ENCODE assay signal across 30 cellular contexts in genomic region chr16:27984121-27984520, GRCh38.
"Had no signal": no experiment of that assay in that cellular context is flagged by ENCODE, and none has a peak within 500 bp of the region (broad histone marks: within the 10 kb centered on the region; RNA-seq: fewer than 3 reads in every experiment).

No MANE protein-coding gene starts in this region.

- H3K27me3 Mint-ChIP-seq: activated CD4-positive, alpha-beta memory T cell treated with anti-CD3 and anti-CD28 coated beads for 36 hours; activated CD4-positive, alpha-beta T cell treated with anti-CD3 and anti-CD28 coated beads, Interleukin-2, amount 10 ng/mL, durations not matched to agents 24 days and 14 days; activated T-helper 17 cell treated with anti-CD3 and anti-CD28 coated beads, Interleukin-2, amount 50 U/mL, for 72 hours had no signal

- H3K27ac ChIP-seq: ascending aorta, breast epithelium, cardiac muscle cell, esophagus muscularis mucosa, foreskin keratinocyte, gastroesophageal sphincter, WERI-Rb-1 had no signal

- H3K36me3 Mint-ChIP-seq: activated CD4-positive, alpha-beta memory T cell treated with anti-CD3 and anti-CD28 coated beads for 36 hours; activated naive CD4-positive, alpha-beta T cell treated with anti-CD3 and anti-CD28 coated beads, Interleukin-2, amount 10 ng/mL, durations not matched to agents 7 days and 5 days; activated naive CD4-positive, alpha-beta T cell treated with anti-CD3 and anti-CD28 coated beads, Interleukin-2, amount 50 U/mL, for 72 hours; activated naive CD8-positive, alpha-beta T cell treated with anti-CD3 and anti-CD28 coated beads, Interleukin-2, amount 10 ng/mL, durations not matched to agents 7 days and 5 days; brain had no signal

- DNase-seq: activated B cell treated with CpG ODN at 0.5 μM for 24 hours; activated CD4-positive, alpha-beta memory T cell treated with anti-CD3 and anti-CD28 coated beads for 36 hours; activated CD4-positive, alpha-beta T cell treated with anti-CD3 and anti-CD28 coated beads, Interleukin-2, amount 10 ng/mL, durations not matched to agents 24 days and 14 days; activated CD8-positive, alpha-beta T cell treated with anti-CD3 and anti-CD28 coated beads, Interleukin-2, amount 10 ng/mL, durations not matched to agents 7 days and 5 days; activated gamma-delta T cell; activated naive CD4-positive, alpha-beta T cell; activated naive CD4-positive, alpha-beta T cell treated with anti-CD3 and anti-CD28 coated beads, Interleukin-2, amount 10 ng/mL, durations not matched to agents 7 days and 5 days; activated naive CD8-positive, alpha-beta T cell treated with anti-CD3 and anti-CD28 coated beads, Interleukin-2, amount 10 ng/mL, durations not matched to agents 7 days and 5 days; activated T-cell treated with anti-CD3 and anti-CD28 coated beads, Interleukin-2, amount 50 U/mL, for 4 hours; cortex of kidney; dermis blood vessel endothelial cell; effector CD4-positive, alpha-beta T cell; effector memory CD8-positive, alpha-beta T cell; erythroblast; foreskin keratinocyte; T-helper 1 cell; T-helper 17 cell; T1000; WERI-Rb-1 had no signal

- ATAC-seq: activated CD4-positive, CD25-positive, alpha-beta regulatory T cell treated with anti-CD3 and anti-CD28 coated beads, Interleukin-2, amount 50 U/mL, for 24 hours; activated CD8-positive, alpha-beta T cell treated with anti-CD3 and anti-CD28 coated beads, Interleukin-2, amount 10 ng/mL, durations not matched to agents 7 days and 5 days; activated naive CD4-positive, alpha-beta T cell treated with anti-CD3 and anti-CD28 coated beads, Interleukin-2, amount 50 U/mL, for 72 hours; activated T-cell treated with anti-CD3 and anti-CD28 coated beads, Interleukin-2, amount 50 U/mL, for 4 hours; activated T-helper 17 cell treated with anti-CD3 and anti-CD28 coated beads, Interleukin-2, amount 50 U/mL, for 72 hours; effector memory CD8-positive, alpha-beta T cell; foreskin keratinocyte; gastroesophageal sphincter; T-helper 17 cell had no signal

- H3K4me1 Mint-ChIP-seq: activated B cell treated with CpG ODN at 0.5 μM for 24 hours; activated CD4-positive, alpha-beta T cell treated with anti-CD3 and anti-CD28 coated beads, Interleukin-2, amount 10 ng/mL, durations not matched to agents 24 days and 14 days; activated naive CD4-positive, alpha-beta T cell treated with anti-CD3 and anti-CD28 coated beads, Interleukin-2, amount 10 ng/mL, durations not matched to agents 7 days and 5 days; activated naive CD8-positive, alpha-beta T cell treated with anti-CD3 and anti-CD28 coated beads, Interleukin-2, amount 10 ng/mL, durations not matched to agents 7 days and 5 days; activated T-helper 17 cell treated with anti-CD3 and anti-CD28 coated beads, Interleukin-2, amount 50 U/mL, for 72 hours; central memory CD8-positive, alpha-beta T cell; T-helper 17 cell had no signal

- H3K4me3 Mint-ChIP-seq: activated B cell treated with CpG ODN at 0.5 μM for 24 hours; activated CD4-positive, alpha-beta memory T cell treated with anti-CD3 and anti-CD28 coated beads for 36 hours; activated CD4-positive, alpha-beta T cell treated with anti-CD3 and anti-CD28 coated beads, Interleukin-2, amount 10 ng/mL, durations not matched to agents 24 days and 14 days; activated CD8-positive, alpha-beta T cell treated with anti-CD3 and anti-CD28 coated beads, Interleukin-2, amount 10 ng/mL, durations not matched to agents 7 days and 5 days; activated naive CD4-positive, alpha-beta T cell treated with anti-CD3 and anti-CD28 coated beads, Interleukin-2, amount 10 ng/mL, durations not matched to agents 7 days and 5 days; activated naive CD8-positive, alpha-beta T cell treated with anti-CD3 and anti-CD28 coated beads, Interleukin-2, amount 10 ng/mL, durations not matched to agents 7 days and 5 days; activated T-cell treated with anti-CD3 and anti-CD28 coated beads, Interleukin-2, amount 50 U/mL, for 4 hours; activated T-helper 17 cell treated with anti-CD3 and anti-CD28 coated beads, Interleukin-2, amount 50 U/mL, for 72 hours; brain; central memory CD8-positive, alpha-beta T cell; effector memory CD8-positive, alpha-beta T cell; T-helper 17 cell; T-helper 2 cell treated with Interferon-gamma antibody and Interleukin-4, amounts not matched to agents 5 μg/mL and 100 μg/mL, for 36 hours had no signal

- H3K4me3 ChIP-seq: ascending aorta, breast epithelium, cardiac muscle cell, esophagus muscularis mucosa, gastroesophageal sphincter had no signal

- H3K9me3 Mint-ChIP-seq: activated naive CD4-positive, alpha-beta T cell treated with anti-CD3 and anti-CD28 coated beads, Interleukin-2, amount 50 U/mL, for 72 hours; activated T-helper 17 cell treated with anti-CD3 and anti-CD28 coated beads, Interleukin-2, amount 50 U/mL, for 72 hours; central memory CD8-positive, alpha-beta T cell; effector memory CD8-positive, alpha-beta T cell had no signal

- H3K27ac Mint-ChIP-seq: activated B cell treated with CpG ODN at 0.5 μM for 24 hours; activated CD4-positive, alpha-beta memory T cell treated with anti-CD3 and anti-CD28 coated beads for 36 hours; activated CD4-positive, alpha-beta T cell treated with anti-CD3 and anti-CD28 coated beads, Interleukin-2, amount 10 ng/mL, durations not matched to agents 24 days and 14 days; activated CD8-positive, alpha-beta T cell treated with anti-CD3 and anti-CD28 coated beads, Interleukin-2, amount 10 ng/mL, durations not matched to agents 7 days and 5 days; activated naive CD4-positive, alpha-beta T cell treated with anti-CD3 and anti-CD28 coated beads, Interleukin-2, amount 10 ng/mL, durations not matched to agents 7 days and 5 days; activated naive CD4-positive, alpha-beta T cell treated with anti-CD3 and anti-CD28 coated beads, Interleukin-2, amount 50 U/mL, for 72 hours; activated naive CD8-positive, alpha-beta T cell treated with anti-CD3 and anti-CD28 coated beads, Interleukin-2, amount 10 ng/mL, durations not matched to agents 7 days and 5 days; activated T-helper 17 cell treated with anti-CD3 and anti-CD28 coated beads, Interleukin-2, amount 50 U/mL, for 72 hours; brain; effector memory CD8-positive, alpha-beta T cell; T-helper 17 cell; T-helper 2 cell treated with Interferon-gamma antibody and Interleukin-4, amounts not matched to agents 5 μg/mL and 100 μg/mL, for 36 hours had no signal
